In the genomic region with DNA sequence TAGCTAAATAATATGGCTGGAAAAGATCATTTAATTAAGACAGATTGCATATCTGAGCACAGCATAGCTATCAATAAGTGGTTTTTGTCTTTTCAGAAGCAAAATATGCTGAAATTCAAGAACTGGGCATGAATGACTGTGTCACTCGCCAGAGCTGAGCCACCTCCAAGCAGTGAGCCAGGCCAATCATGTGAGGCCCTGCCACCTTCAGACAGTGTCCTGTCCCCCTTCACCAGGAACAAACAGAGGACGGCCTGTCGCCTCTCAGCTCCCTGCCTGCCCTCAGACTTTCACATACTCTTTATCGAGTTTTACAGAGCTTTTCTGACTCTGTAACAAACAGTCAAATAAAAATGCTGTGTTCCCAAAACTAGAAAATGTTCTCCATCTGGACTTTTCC, we compare ENCODE assay signal across 1 cellular context.
TF ChIP-seq lines count a peak whose summit lies in the region.

No MANE protein-coding gene starts in this region.

TF ChIP-seq in SK-N-SH, 30 proteins besides CTCF, POLR2A, EP300 and RAD21 (continued from another document):
- TF ChIP-seq, protein P1, sequence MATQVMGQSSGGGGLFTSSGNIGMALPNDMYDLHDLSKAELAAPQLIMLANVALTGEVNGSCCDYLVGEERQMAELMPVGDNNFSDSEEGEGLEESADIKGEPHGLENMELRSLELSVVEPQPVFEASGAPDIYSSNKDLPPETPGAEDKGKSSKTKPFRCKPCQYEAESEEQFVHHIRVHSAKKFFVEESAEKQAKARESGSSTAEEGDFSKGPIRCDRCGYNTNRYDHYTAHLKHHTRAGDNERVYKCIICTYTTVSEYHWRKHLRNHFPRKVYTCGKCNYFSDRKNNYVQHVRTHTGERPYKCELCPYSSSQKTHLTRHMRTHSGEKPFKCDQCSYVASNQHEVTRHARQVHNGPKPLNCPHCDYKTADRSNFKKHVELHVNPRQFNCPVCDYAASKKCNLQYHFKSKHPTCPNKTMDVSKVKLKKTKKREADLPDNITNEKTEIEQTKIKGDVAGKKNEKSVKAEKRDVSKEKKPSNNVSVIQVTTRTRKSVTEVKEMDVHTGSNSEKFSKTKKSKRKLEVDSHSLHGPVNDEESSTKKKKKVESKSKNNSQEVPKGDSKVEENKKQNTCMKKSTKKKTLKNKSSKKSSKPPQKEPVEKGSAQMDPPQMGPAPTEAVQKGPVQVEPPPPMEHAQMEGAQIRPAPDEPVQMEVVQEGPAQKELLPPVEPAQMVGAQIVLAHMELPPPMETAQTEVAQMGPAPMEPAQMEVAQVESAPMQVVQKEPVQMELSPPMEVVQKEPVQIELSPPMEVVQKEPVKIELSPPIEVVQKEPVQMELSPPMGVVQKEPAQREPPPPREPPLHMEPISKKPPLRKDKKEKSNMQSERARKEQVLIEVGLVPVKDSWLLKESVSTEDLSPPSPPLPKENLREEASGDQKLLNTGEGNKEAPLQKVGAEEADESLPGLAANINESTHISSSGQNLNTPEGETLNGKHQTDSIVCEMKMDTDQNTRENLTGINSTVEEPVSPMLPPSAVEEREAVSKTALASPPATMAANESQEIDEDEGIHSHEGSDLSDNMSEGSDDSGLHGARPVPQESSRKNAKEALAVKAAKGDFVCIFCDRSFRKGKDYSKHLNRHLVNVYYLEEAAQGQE (IDR thresholded peaks at IDR 0.05; ENCODE audit: low read depth, low read length): no peak
- TF ChIP-seq, protein P2, sequence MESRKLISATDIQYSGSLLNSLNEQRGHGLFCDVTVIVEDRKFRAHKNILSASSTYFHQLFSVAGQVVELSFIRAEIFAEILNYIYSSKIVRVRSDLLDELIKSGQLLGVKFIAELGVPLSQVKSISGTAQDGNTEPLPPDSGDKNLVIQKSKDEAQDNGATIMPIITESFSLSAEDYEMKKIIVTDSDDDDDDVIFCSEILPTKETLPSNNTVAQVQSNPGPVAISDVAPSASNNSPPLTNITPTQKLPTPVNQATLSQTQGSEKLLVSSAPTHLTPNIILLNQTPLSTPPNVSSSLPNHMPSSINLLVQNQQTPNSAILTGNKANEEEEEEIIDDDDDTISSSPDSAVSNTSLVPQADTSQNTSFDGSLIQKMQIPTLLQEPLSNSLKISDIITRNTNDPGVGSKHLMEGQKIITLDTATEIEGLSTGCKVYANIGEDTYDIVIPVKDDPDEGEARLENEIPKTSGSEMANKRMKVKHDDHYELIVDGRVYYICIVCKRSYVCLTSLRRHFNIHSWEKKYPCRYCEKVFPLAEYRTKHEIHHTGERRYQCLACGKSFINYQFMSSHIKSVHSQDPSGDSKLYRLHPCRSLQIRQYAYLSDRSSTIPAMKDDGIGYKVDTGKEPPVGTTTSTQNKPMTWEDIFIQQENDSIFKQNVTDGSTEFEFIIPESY (IDR thresholded peaks at IDR 0.05; ENCODE audit: borderline replicate concordance, low read depth): no peak
- TF ChIP-seq FOSL2 (IDR thresholded peaks at IDR 0.05; ENCODE audit: borderline replicate concordance, low read depth) (no peak), NRF1 (IDR thresholded peaks at IDR 0.05; ENCODE audit: low read depth, low read length) (no peak)
